9 cellular contexts compared by ENCODE assay signal in genomic region chr9:136992819-136993369, GRCh38. TPM values are rescaled to one million over a fixed set of nuclear protein-coding genes. Genes with fewer than 3 reads are reported as not detected.
A peak's percentile ranks its signal among the peaks of the same experiment; 100 is the strongest.
DNase-seq lines count a peak whose midpoint lies in the region; ATAC-seq and TF ChIP-seq lines count a peak whose summit lies in the region.
"Had no signal": no experiment of that assay in that cellular context is flagged by ENCODE, and none has a peak within 500 bp of the region (broad histone marks: within the 10 kb centered on the region; RNA-seq: fewer than 3 reads in every experiment).

No MANE protein-coding gene starts in this region.

- peaks cover 17% of the 10 kb centered on the region for H3K4me1 ChIP-seq in hepatocyte (ENCODE audit: insufficient read depth)

- no peaks in the 10 kb centered on the region for H3K27me3 ChIP-seq in hepatocyte

- no peaks in the 10 kb centered on the region for H3K9me3 Mint-ChIP-seq in stimulated activated effector memory CD8-positive, alpha-beta T cell treated with anti-CD3 and anti-CD28 coated beads, Interleukin-12 subunit alpha, Interleukin-12 subunit beta, amount 100 ng/mL, for 72 hours

- 46% methylated on average over 17 of the region's 18 CpGs for WGBS in hepatocyte (ENCODE audit: low lambda C conversion rate, missing lambda C conversion rate)

- peak overlapping the region; percentile 85 for H3K4me2 ChIP-seq in hepatocyte

- no peaks in the 10 kb centered on the region for H3K9me2 ChIP-seq in hepatocyte (replicated peaks; ENCODE audit: insufficient read depth)

- H3K4me3 Mint-ChIP-seq in stimulated activated effector memory CD8-positive, alpha-beta T cell treated with anti-CD3 and anti-CD28 coated beads, Interleukin-12 subunit alpha, Interleukin-12 subunit beta, amount 100 ng/mL, for 72 hours, result peak overlapping the region; percentile 79

- no peak overlapping the region for H2AFZ ChIP-seq in hepatocyte

- peak overlapping the region; percentile 83 for H3K27ac Mint-ChIP-seq in stimulated activated effector memory CD8-positive, alpha-beta T cell treated with anti-CD3 and anti-CD28 coated beads, Interleukin-12 subunit alpha, Interleukin-12 subunit beta, amount 100 ng/mL, for 72 hours

- peak overlapping the region; percentile 67 for H3K4me3 ChIP-seq in hepatocyte

- TF ChIP-seq CTCF in VCaP (conservative IDR thresholded peaks at IDR 0.05) (no peak), hepatocyte (IDR thresholded peaks at IDR 0.05; ENCODE audit: poor library complexity) (no peak)

- H3K36me3 ChIP-seq in hepatocyte (replicated peaks; ENCODE audit: insufficient read depth, low read depth), result no peaks in the 10 kb centered on the region

- H3K4me1 Mint-ChIP-seq in stimulated activated effector memory CD8-positive, alpha-beta T cell treated with anti-CD3 and anti-CD28 coated beads, Interleukin-12 subunit alpha, Interleukin-12 subunit beta, amount 100 ng/mL, for 72 hours, result peaks cover 43% of the 10 kb centered on the region

- peaks cover 20% of the 10 kb centered on the region for H3K36me3 Mint-ChIP-seq in stimulated activated effector memory CD8-positive, alpha-beta T cell treated with anti-CD3 and anti-CD28 coated beads, Interleukin-12 subunit alpha, Interleukin-12 subunit beta, amount 100 ng/mL, for 72 hours

- H3K9me3 ChIP-seq in hepatocyte (ENCODE audit: low read depth), result no peaks in the 10 kb centered on the region

- ATAC-seq in GM21723 (IDR thresholded peaks at IDR 0.05; ENCODE audit: unreplicated experiment), result peak; percentile 6
- ATAC-seq in stimulated activated effector memory CD8-positive, alpha-beta T cell treated with anti-CD3 and anti-CD28 coated beads, Interleukin-12 subunit alpha, Interleukin-12 subunit beta, amount 100 ng/mL, for 72 hours, result no peak

- H3K27ac ChIP-seq in VCaP (peak overlapping the region; percentile 89), hepatocyte (peak overlapping the region; percentile 80)

- H3K79me2 ChIP-seq in hepatocyte, result peaks cover 7% of the 10 kb centered on the region

- DNase-seq in hepatocyte (ENCODE audit: low spot score) (no peak), NCI-H1930 (lab: John Stamatoyannopoulos, UW) (no peak), dedifferentiated amniotic fluid mesenchymal stem cell (ENCODE audit: extremely low spot score) (no peak), T-helper 9 cell (no peak), kidney glomerular epithelial cell (lab: John Stamatoyannopoulos, UW) (no peak)
- DNase-seq in stimulated activated effector memory CD8-positive, alpha-beta T cell treated with anti-CD3 and anti-CD28 coated beads, Interleukin-12 subunit alpha, Interleukin-12 subunit beta, amount 100 ng/mL, for 72 hours (ENCODE audit: low spot score in 2 of 2), result no peak

- H4K20me1 ChIP-seq in hepatocyte (ENCODE audit: insufficient read depth, poor library complexity, severe bottlenecking), result no peaks in the 10 kb centered on the region

RNA-seq across cellular contexts. Expression of gene PAXX, which starts 0.7 kb away (rescaled TPM):
- 35.1 and 39.5 TPM in 2 replicates for total RNA-seq in hepatocyte
- polyA plus RNA-seq in hepatocyte, result 89.5 and 97.5 TPM in 2 replicates

RNA-seq across cellular contexts. Expression of gene CLIC3, which starts 3.5 kb away (rescaled TPM):
- total RNA-seq in hepatocyte, result 6.6 and 9.9 TPM in 2 replicates
- polyA plus RNA-seq in hepatocyte, result 45.0 and 63.5 TPM in 2 replicates

RNA-seq across cellular contexts. Expression of gene LCNL1, which starts 10.1 kb away (rescaled TPM):
- total RNA-seq in hepatocyte, result 0.04 and 0.13 TPM in 2 replicates
- 0.47 and 2.2 TPM in 2 replicates for polyA plus RNA-seq in hepatocyte
- total RNA-seq: glomerular endothelial cell had no signal

RNA-seq across cellular contexts. Expression of gene PTGDS, which starts 15.6 kb away (rescaled TPM):
- total RNA-seq in hepatocyte, result 56.0 and 56.4 TPM in 2 replicates
- polyA plus RNA-seq in hepatocyte, result 290 and 383 TPM in 2 replicates
- total RNA-seq: glomerular endothelial cell had no signal

RNA-seq across cellular contexts. Expression of gene ABCA2, which starts 35.1 kb away (rescaled TPM):
- total RNA-seq in hepatocyte, result 12.7 and 14.6 TPM in 2 replicates
- polyA plus RNA-seq in hepatocyte, result 15.6 and 21.8 TPM in 2 replicates
